Comparison of ENCODE assay signal across 8 cellular contexts in genomic region chr2:26612522-26613240, GRCh38.
DNase-seq lines count a peak whose midpoint lies in the region; ATAC-seq lines count a peak whose summit lies in the region.

No MANE protein-coding gene starts in this region.

- intact Hi-C loops in head of caudate nucleus (cut with DNase I), result no loop called here

- no peak for ATAC-seq in GM18502 (IDR thresholded peaks at IDR 0.05; ENCODE audit: poor library complexity, unreplicated experiment)

- DNase-seq in CD1c-positive myeloid dendritic cell (ENCODE audit: extremely low spot score), result peak; percentile 27
- DNase-seq in NCI-H446 (lab: John Stamatoyannopoulos, UW), result peak; percentile 64 to 92
- peak in 41 of 42 donors; percentile 17 to 72 (median 53) for DNase-seq in head of caudate nucleus
- peak; percentile 77 for DNase-seq in pons (ENCODE audit: low spot score)
- DNase-seq in foreskin melanocyte, result no peak
- DNase-seq in iPS-NIHi11 (ENCODE audit: low spot score), result no peak
- DNase-seq in NCI-H2107 (lab: John Stamatoyannopoulos, UW), result no peak

Comparison
In these comparisons a context has a peak if more than half of its experiments do, and no peak if none do; other contexts are left out.
1. DNase-seq: peak in CD1c-positive myeloid dendritic cell (single experiment), NCI-H446 (2 of 2), head of caudate nucleus (41 of 42) and pons (single experiment); none in foreskin melanocyte (single experiment), iPS-NIHi11 (single experiment) and NCI-H2107 (single experiment).